Comparison of ENCODE assay signal across 16 cellular contexts in genomic region chr4:15420642-15421041, GRCh38. TPM values are rescaled to one million over a fixed set of nuclear protein-coding genes. Genes with fewer than 3 reads are reported as not detected.
DNase-seq lines count a peak whose midpoint lies in the region; FAIRE-seq and TF ChIP-seq lines count a peak whose summit lies in the region.
"Had no signal": no experiment of that assay in that cellular context is flagged by ENCODE, and none has a peak within 500 bp of the region (broad histone marks: within the 10 kb centered on the region; RNA-seq: fewer than 3 reads in every experiment).

No MANE protein-coding gene starts in this region.

- CTCF ChIA-PET in AG04450 (lab: Charles Lee): interaction anchor here (0.6 to 1.3 kb wide), 3 partner anchors 21 to 83 kb away, joined by 3 to 6 read pairs (median 4); no protein-coding TSS in a partner anchor
- CTCF ChIA-PET in Caco-2 (lab: Charles Lee): no interaction called here

- no peaks in the 10 kb centered on the region for H3K27me3 Mint-ChIP-seq in activated naive CD8-positive, alpha-beta T cell treated with anti-CD3 and anti-CD28 coated beads for 36 hours
- H3K27me3 Mint-ChIP-seq in Caco-2 (ENCODE audit: insufficient read depth, unreplicated experiment): peaks cover 29% of the 10 kb centered on the region
- H3K27me3 Mint-ChIP-seq: naive B cell had no signal

- WGBS in small intestine, 3 donors: 29 to 84% (median 75%) methylated on average over 2 of the region's 2 CpGs

- H3K27me3 ChIP-seq in AG04450 (ENCODE audit: control insufficient read depth, insufficient read depth, low read length): no peaks in the 10 kb centered on the region
- H3K27me3 ChIP-seq in HUES48 (ENCODE audit: control insufficient read depth, insufficient read depth, low read length): no peaks in the 10 kb centered on the region
- H3K27me3 ChIP-seq in small intestine (ENCODE audit: control insufficient read depth in 2 of 2, insufficient read depth in 2 of 2, low read length in 2 of 2): no peaks in the 10 kb centered on the region
- no peaks in the 10 kb centered on the region for H3K27me3 ChIP-seq in Caco-2 (replicated peaks; ENCODE audit: control insufficient read depth, insufficient read depth, low read length)
- H3K27me3 ChIP-seq: upper lobe of left lung had no signal

- H3K36me3 Mint-ChIP-seq in activated naive CD8-positive, alpha-beta T cell treated with anti-CD3 and anti-CD28 coated beads for 36 hours: peaks cover 2% of the 10 kb centered on the region
- H3K36me3 Mint-ChIP-seq in Caco-2 (ENCODE audit: insufficient read depth, unreplicated experiment): no peaks in the 10 kb centered on the region
- H3K36me3 Mint-ChIP-seq: naive B cell had no signal

- peak; percentile 49 for DNase-seq in AG04450 (ENCODE audit: low read depth, low spot score)
- DNase-seq in coronary artery (ENCODE audit: low spot score): no peak
- DNase-seq in midbrain (lab: John Stamatoyannopoulos, UW): peak; percentile 26
- DNase-seq in activated naive CD8-positive, alpha-beta T cell treated with anti-CD3 and anti-CD28 coated beads for 36 hours: no peak
- DNase-seq in small intestine: no peak
- no peak for DNase-seq in Caco-2
- DNase-seq in activated T-cell treated with anti-CD3 and anti-CD28 coated beads, Interleukin-2, amount 50 U/mL, for 48 hours: no peak
- DNase-seq: ACHN, naive B cell, NCI-H1417 treated with DMSO at 0.1 percent for 48 hours, NCI-H510A treated with DMSO at 0.1 percent for 48 hours, upper lobe of left lung had no signal

- BruUV-seq in Caco-2 (replicated peaks; lab: Mats Ljungman, UMichigan): no TSS peak

- H3K9ac ChIP-seq in HUES48 (ENCODE audit: low read depth, low read length): no peak overlapping the region

- H3K4me1 Mint-ChIP-seq in activated naive CD8-positive, alpha-beta T cell treated with anti-CD3 and anti-CD28 coated beads for 36 hours: peaks cover 12% of the 10 kb centered on the region
- peaks cover 6% of the 10 kb centered on the region for H3K4me1 Mint-ChIP-seq in Caco-2 (ENCODE audit: low read depth, unreplicated experiment)

- no peak for FAIRE-seq in small intestine (lab: Jason Lieb, UNC)
- FAIRE-seq: endometrium, GM18507 had no signal

- H3K9me3 ChIP-seq in AG04450 (ENCODE audit: control insufficient read depth, insufficient read depth, low read length) (no peaks in the 10 kb centered on the region), HUES48 (ENCODE audit: control insufficient read depth, insufficient read depth, low read length) (no peaks in the 10 kb centered on the region), small intestine (ENCODE audit: control insufficient read depth, low read depth) (no peaks in the 10 kb centered on the region), Caco-2 (no peaks in the 10 kb centered on the region)
- H3K9me3 ChIP-seq: upper lobe of left lung had no signal

- intact Hi-C loops in Caco-2 (cut with micrococcal nuclease; ENCODE audit: unreplicated experiment): no loop called here

- H3K4me3 Mint-ChIP-seq in activated naive CD8-positive, alpha-beta T cell treated with anti-CD3 and anti-CD28 coated beads for 36 hours: no peak overlapping the region
- no peak overlapping the region for H3K4me3 Mint-ChIP-seq in Caco-2 (ENCODE audit: unreplicated experiment)
- H3K4me3 Mint-ChIP-seq: IgD-negative memory B cell, naive B cell had no signal

- no peak overlapping the region for H3K27ac Mint-ChIP-seq in activated naive CD8-positive, alpha-beta T cell treated with anti-CD3 and anti-CD28 coated beads for 36 hours
- H3K27ac Mint-ChIP-seq in Caco-2 (ENCODE audit: unreplicated experiment): no peak overlapping the region
- H3K27ac Mint-ChIP-seq: IgD-negative memory B cell had no signal

- H3K27ac ChIP-seq in AG04450 (ENCODE audit: low read depth, low read length) (no peak overlapping the region), HUES48 (ENCODE audit: low read depth, low read length) (peak overlapping the region; percentile 57), coronary artery (peak overlapping the region; percentile 15 to 26), small intestine (ENCODE audit: low read depth in 1 of 2, low read length in 1 of 2) (no peak overlapping the region)
- H3K27ac ChIP-seq: upper lobe of left lung had no signal

- peaks cover 8% of the 10 kb centered on the region for H3K4me1 ChIP-seq in HUES48 (ENCODE audit: control insufficient read depth, insufficient read depth, low read length)
- H3K4me1 ChIP-seq in small intestine (ENCODE audit: control insufficient read depth in 2 of 2, insufficient read depth in 1 of 2, low read depth in 1 of 2, low read length in 1 of 2): no peaks in the 10 kb centered on the region
- no peaks in the 10 kb centered on the region for H3K4me1 ChIP-seq in Caco-2

- POLR2A ChIA-PET in AG04450 (lab: Yijun Ruan, JAX) (interaction anchor here (0.5 to 0.9 kb wide), 6 partner anchors 19 to 387 kb away, joined by 3 to 4 read pairs (median 3); partner anchors contain the start of gene CC2D2A), Caco-2 (lab: Charles Lee) (no interaction called here)

- TF ChIP-seq CTCF in AG04450 (IDR thresholded peaks at IDR 0.05; ENCODE audit: low read depth, low read length) (no peak), coronary artery (IDR thresholded peaks at IDR 0.05) (no peak), Caco-2 (IDR thresholded peaks at IDR 0.05; ENCODE audit: insufficient read depth in 1 of 2, low read depth in 1 of 2, low read length in 1 of 2, severe bottlenecking in 1 of 2, unreplicated experiment in 1 of 2) (no peak)

- H3K9me3 Mint-ChIP-seq in activated naive CD8-positive, alpha-beta T cell treated with anti-CD3 and anti-CD28 coated beads for 36 hours: peaks cover 1% of the 10 kb centered on the region
- H3K9me3 Mint-ChIP-seq in Caco-2 (ENCODE audit: unreplicated experiment): no peaks in the 10 kb centered on the region

- H3K36me3 ChIP-seq in HUES48 (ENCODE audit: control insufficient read depth, insufficient read depth, low read length): no peaks in the 10 kb centered on the region
- no peaks in the 10 kb centered on the region for H3K36me3 ChIP-seq in small intestine (ENCODE audit: control insufficient read depth in 2 of 2, insufficient read depth in 2 of 2, low read length in 2 of 2)
- H3K36me3 ChIP-seq in Caco-2 (ENCODE audit: control insufficient read depth, insufficient read depth, low read length): no peaks in the 10 kb centered on the region
- H3K36me3 ChIP-seq: upper lobe of left lung had no signal

- H3K4me3 ChIP-seq in AG04450 (ENCODE audit: low read depth, low read length) (no peak overlapping the region), HUES48 (ENCODE audit: low read depth, low read length) (no peak overlapping the region), coronary artery (no peak overlapping the region), small intestine (ENCODE audit: low read depth in 1 of 2, low read length in 2 of 2) (no peak overlapping the region), Caco-2 (ENCODE audit: low read depth, low read length) (no peak overlapping the region)
- H3K4me3 ChIP-seq: upper lobe of left lung had no signal

RNA-seq across cellular contexts. Expression of gene C1QTNF7, which starts 7.2 kb away (rescaled TPM):
- polyA plus RNA-seq in AG04450 (2011; rRNA removed) (2.7 and 2.9 TPM in 2 replicates), small intestine (1 to 10 TPM in 1 of 3 donors, under 1 TPM in 1, not detected in 1; 0.54 to 1.8 TPM)
- polyA minus RNA-seq in AG04450 (2011; rRNA and poly(A)+ RNA removed): 1.1 and 1.6 TPM in 2 replicates
- total RNA-seq in activated naive CD8-positive, alpha-beta T cell treated with anti-CD3 and anti-CD28 coated beads for 36 hours: not detected
- total RNA-seq in Caco-2 (2022): not detected in 2 replicates
- polyA plus RNA-seq: IgD-negative memory B cell had no signal

RNA-seq across cellular contexts. Expression of gene CC2D2A, which starts 49.0 kb away (rescaled TPM):
- polyA plus RNA-seq in AG04450 (2011; rRNA removed) (33.8 and 40.7 TPM in 2 replicates), small intestine (1 to 10 TPM; 1.6 to 6.6 (median 4.5) TPM)
- 42.6 and 43.2 TPM in 2 replicates for polyA minus RNA-seq in AG04450 (2011; rRNA and poly(A)+ RNA removed)
- total RNA-seq in activated naive CD8-positive, alpha-beta T cell treated with anti-CD3 and anti-CD28 coated beads for 36 hours: not detected
- 7.3 and 12.3 TPM in 2 replicates for total RNA-seq in Caco-2 (2022)
- polyA plus RNA-seq: IgD-negative memory B cell had no signal

Comparison
In these comparisons a context has a peak if more than half of its experiments do, and no peak if none do; other contexts are left out.
1. DNase-seq: peak in AG04450 (single experiment) and midbrain (single experiment); none in coronary artery (single experiment), activated naive CD8-positive, alpha-beta T cell treated with anti-CD3 and anti-CD28 coated beads for 36 hours (single experiment), small intestine (single experiment), Caco-2 (0 of 2) and activated T-cell treated with anti-CD3 and anti-CD28 coated beads, Interleukin-2, amount 50 U/mL, for 48 hours (0 of 2).
2. H3K27ac ChIP-seq: peak in HUES48 (single experiment) and coronary artery (2 of 2); none in AG04450 (single experiment) and small intestine (0 of 2).